ENCODE assay signal across 24 cellular contexts in the genomic region with DNA sequence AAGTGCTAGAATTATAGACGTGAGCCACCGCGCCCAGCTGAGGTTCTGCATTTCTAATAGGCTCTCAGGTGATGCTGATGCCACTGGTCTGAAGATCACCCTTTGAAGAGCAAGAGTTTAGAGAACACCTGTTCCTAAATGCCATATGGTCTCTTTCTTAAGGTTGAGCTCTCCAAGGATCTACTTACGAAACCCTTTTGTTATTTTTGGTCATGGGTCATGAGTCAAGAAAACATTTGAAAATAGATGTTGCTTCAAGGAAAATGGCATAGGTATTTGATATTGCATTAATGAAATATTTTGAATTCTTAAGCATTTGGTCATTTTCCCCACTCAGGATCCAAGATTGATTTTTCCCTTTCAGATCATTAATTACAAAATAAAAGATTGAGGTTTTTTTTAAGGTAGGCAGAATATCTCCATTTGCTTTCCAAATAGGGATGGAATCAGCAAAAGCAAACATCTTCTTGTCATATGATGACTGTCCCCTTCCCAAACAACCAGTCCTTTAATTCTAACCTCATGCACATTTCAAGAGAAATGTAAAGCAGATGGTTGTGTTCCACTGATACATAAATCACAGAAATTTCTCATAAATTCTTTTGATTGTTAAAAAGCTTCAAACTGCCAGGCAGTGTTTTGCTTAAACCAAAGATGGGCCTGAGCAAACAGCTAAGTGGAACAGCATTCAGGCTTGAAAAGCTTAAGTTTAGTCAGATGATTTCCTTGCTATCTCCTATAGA.
"Had no signal": no experiment of that assay in that cellular context is flagged by ENCODE, and none has a peak within 500 bp of the region (broad histone marks: within the 10 kb centered on the region; RNA-seq: fewer than 3 reads in every experiment).

No MANE protein-coding gene starts in this region.

- H3K27ac ChIP-seq: coronary artery, epithelial cell of prostate, foreskin keratinocyte, left ventricle myocardium inferior, pancreas, psoas muscle, testis had no signal

- H3K4me1 Mint-ChIP-seq: activated naive CD4-positive, alpha-beta T cell treated with anti-CD3 and anti-CD28 coated beads, Interleukin-2, amount 50 U/mL, for 24 hours; natural killer cell had no signal

- H3K4me3 ChIP-seq: coronary artery, left ventricle myocardium inferior, pancreas, psoas muscle, testis had no signal

- FAIRE-seq: pancreas, small intestine had no signal

- H3K27me3 Mint-ChIP-seq: activated naive CD4-positive, alpha-beta T cell treated with anti-CD3 and anti-CD28 coated beads, Interleukin-2, amount 50 U/mL, for 24 hours had no signal

- H3K27ac Mint-ChIP-seq: activated naive CD4-positive, alpha-beta T cell treated with anti-CD3 and anti-CD28 coated beads, Interleukin-2, amount 50 U/mL, for 24 hours; endodermal cell; natural killer cell; WTC11 had no signal

- H3K4me1 ChIP-seq: foreskin keratinocyte, pancreas, psoas muscle, testis had no signal

- H3K36me3 Mint-ChIP-seq: activated naive CD4-positive, alpha-beta T cell treated with anti-CD3 and anti-CD28 coated beads, Interleukin-2, amount 50 U/mL, for 24 hours; natural killer cell; WTC11 had no signal

- H3K9me3 Mint-ChIP-seq: activated naive CD4-positive, alpha-beta T cell treated with anti-CD3 and anti-CD28 coated beads, Interleukin-2, amount 50 U/mL, for 24 hours; endodermal cell had no signal

- H3K4me3 Mint-ChIP-seq: activated naive CD4-positive, alpha-beta T cell treated with anti-CD3 and anti-CD28 coated beads, Interleukin-2, amount 50 U/mL, for 24 hours; endodermal cell; natural killer cell; WTC11 had no signal

- ATAC-seq: foreskin keratinocyte, natural killer cell, pancreas, psoas muscle, right cardiac atrium, WTC11 had no signal

- DNase-seq: activated gamma-delta T cell treated with Interleukin-2 at 50 U/mL for 16 hours; activated T-cell treated with anti-CD3 and anti-CD28 coated beads, Interleukin-2, amount 50 U/mL, for 1 hour; anterior cingulate cortex; cerebellar nuclear complex; endodermal cell; foreskin keratinocyte; left ventricle myocardium inferior; midbrain; natural killer cell; pancreas; psoas muscle; right cardiac atrium; small intestine; stimulated activated CD4-positive, alpha-beta T cell treated with anti-CD3 and anti-CD28 coated beads, Interleukin-15, amount 100 ng/mL, for 24 hours; stimulated activated CD4-positive, alpha-beta T cell treated with anti-CD3 and anti-CD28 coated beads, Interleukin-2, amount 100 ng/mL, for 48 hours; stimulated activated CD8-positive, alpha-beta memory T cell treated with anti-CD3 and anti-CD28 coated beads, Interleukin-4, amount 100 ng/mL, for 48 hours; stimulated activated naive CD4-positive, alpha-beta T cell; T1000; testis; trophoblast cell had no signal

- H3K9me3 ChIP-seq: left ventricle myocardium inferior, pancreas, psoas muscle, testis had no signal

- H3K36me3 ChIP-seq: left ventricle myocardium inferior, pancreas had no signal

- H3K27me3 ChIP-seq: foreskin keratinocyte, pancreas, testis had no signal
